ENCODE assay signal across 13 cellular contexts in the genomic region with DNA sequence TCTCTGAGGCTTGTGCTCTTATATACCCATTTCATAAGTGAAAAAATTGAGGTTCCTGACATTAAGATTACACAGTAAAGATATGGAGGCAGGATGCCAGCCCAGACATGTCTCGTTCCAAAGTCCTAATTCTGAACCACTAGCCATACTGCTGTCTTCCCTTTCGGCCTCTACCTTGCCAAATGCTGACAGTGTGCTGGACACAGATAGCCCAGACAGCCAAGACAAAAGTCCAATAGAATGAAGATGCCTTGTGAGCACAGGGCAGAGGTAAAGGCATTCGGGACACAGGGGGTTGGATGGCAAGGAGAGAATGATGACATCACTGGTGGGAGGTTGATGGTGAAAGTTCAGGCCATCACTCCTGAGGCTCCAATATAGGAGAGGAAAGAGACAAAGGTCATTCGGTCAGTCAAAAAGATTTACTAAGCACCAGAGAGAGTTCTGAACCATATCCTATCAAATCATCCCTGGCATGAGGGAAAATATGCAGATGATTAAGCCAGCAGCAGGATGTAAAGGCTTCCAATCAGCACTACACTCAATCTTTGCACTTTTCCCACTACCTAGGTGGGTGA.
DNase-seq lines count a peak whose midpoint lies in the region; ATAC-seq and TF ChIP-seq lines count a peak whose summit lies in the region.
"Had no signal": no experiment of that assay in that cellular context is flagged by ENCODE, and none has a peak within 500 bp of the region (broad histone marks: within the 10 kb centered on the region; RNA-seq: fewer than 3 reads in every experiment).

No MANE protein-coding gene starts in this region.

- no peak overlapping the region for H3K18ac ChIP-seq in mesendoderm (ENCODE audit: low read length)

- no peaks in the 10 kb centered on the region for H3K79me2 ChIP-seq in mesendoderm (ENCODE audit: control insufficient read depth, insufficient read depth, low read length)

- intact Hi-C loops in colonic mucosa (cut with DNase I): no loop called here

- no peak for ATAC-seq in activated T-cell treated with anti-CD3 and anti-CD28 coated beads, Interleukin-2, amount 50 U/mL, for 72 hours (replicated peaks in 1 of 2)
- ATAC-seq: left lobe of liver; stimulated activated memory B cell treated with anti-CD40 and anti-IgM and Interleukin-4, amounts not matched to agents 10 μg/mL and 1 μg/mL and 100 μg/mL, for 72 hours had no signal

- peak overlapping the region; percentile 73 for H3K27ac Mint-ChIP-seq in activated T-cell treated with anti-CD3 and anti-CD28 coated beads, Interleukin-2, amount 50 U/mL, for 24 hours
- no peak overlapping the region for H3K27ac Mint-ChIP-seq in activated T-cell treated with anti-CD3 and anti-CD28 coated beads, Interleukin-2, amount 50 U/mL, for 72 hours
- H3K27ac Mint-ChIP-seq in mesothelial cell of epicardium (peak overlapping the region; percentile 97), type B pancreatic cell (peak overlapping the region; percentile 87)

- peaks cover 75% of the 10 kb centered on the region for H3K4me1 Mint-ChIP-seq in activated T-cell treated with anti-CD3 and anti-CD28 coated beads, Interleukin-2, amount 50 U/mL, for 24 hours (ENCODE audit: low read depth)
- peaks cover 63% of the 10 kb centered on the region for H3K4me1 Mint-ChIP-seq in activated T-cell treated with anti-CD3 and anti-CD28 coated beads, Interleukin-2, amount 50 U/mL, for 72 hours (ENCODE audit: low read depth)
- H3K4me1 Mint-ChIP-seq in mesothelial cell of epicardium: peaks cover 77% of the 10 kb centered on the region
- H3K4me1 Mint-ChIP-seq in type B pancreatic cell (ENCODE audit: unreplicated experiment): peaks cover 56% of the 10 kb centered on the region

- WGBS in mesendoderm (ENCODE audit: extremely low coverage, insufficient coverage, low lambda C conversion rate): no CpG with 5 or more reads among the region's 4 CpGs

- H3K4me1 ChIP-seq in colonic mucosa (peaks cover 8% of the 10 kb centered on the region), mesendoderm (ENCODE audit: control insufficient read depth, low read depth, low read length) (peaks cover 4% of the 10 kb centered on the region)

- H3K9ac ChIP-seq in colonic mucosa (ENCODE audit: low read depth in 2 of 2, low read length in 2 of 2) (peak overlapping the region in 1 of 2 donors; percentile 70), mesendoderm (ENCODE audit: low read length) (no peak overlapping the region)

- H4K5ac ChIP-seq in mesendoderm (ENCODE audit: low read length): no peak overlapping the region

- no peaks in the 10 kb centered on the region for H3K9me3 ChIP-seq in colonic mucosa

- TF ChIP-seq CTCF in colonic mucosa (IDR thresholded peaks at IDR 0.05): no peak
- TF ChIP-seq CTCF in mesothelial cell of epicardium (IDR thresholded peaks at IDR 0.05; ENCODE audit: unreplicated experiment): no peak
- TF ChIP-seq CTCF in type B pancreatic cell (conservative IDR thresholded peaks at IDR 0.05): no peak

- H3K4me3 ChIP-seq in colonic mucosa (no peak overlapping the region), mesendoderm (ENCODE audit: low read length) (no peak overlapping the region)

- H2AK5ac ChIP-seq in mesendoderm (ENCODE audit: low read length): no peak overlapping the region

- peaks cover 49% of the 10 kb centered on the region for H3K36me3 Mint-ChIP-seq in activated T-cell treated with anti-CD3 and anti-CD28 coated beads, Interleukin-2, amount 50 U/mL, for 24 hours (ENCODE audit: low read depth)
- H3K36me3 Mint-ChIP-seq in activated T-cell treated with anti-CD3 and anti-CD28 coated beads, Interleukin-2, amount 50 U/mL, for 72 hours (ENCODE audit: insufficient read depth in 2 of 2): peaks cover 2 to 8% of the 10 kb centered on the region in 2 donors
- H3K36me3 Mint-ChIP-seq in mesothelial cell of epicardium: peaks cover 3% of the 10 kb centered on the region
- peaks cover 15% of the 10 kb centered on the region for H3K36me3 Mint-ChIP-seq in type B pancreatic cell

- H3K36me3 ChIP-seq in colonic mucosa (no peaks in the 10 kb centered on the region), mesendoderm (ENCODE audit: control insufficient read depth, insufficient read depth, low read length) (no peaks in the 10 kb centered on the region)

- no peak overlapping the region for H3K4me2 ChIP-seq in mesendoderm (ENCODE audit: low read length)

- H3K79me1 ChIP-seq in mesendoderm (ENCODE audit: low read length): no peaks in the 10 kb centered on the region

- DNase-seq in activated T-cell treated with anti-CD3 and anti-CD28 coated beads, Interleukin-2, amount 50 U/mL, for 24 hours: no peak
- no peak for DNase-seq in activated T-cell treated with anti-CD3 and anti-CD28 coated beads, Interleukin-2, amount 50 U/mL, for 72 hours
- peak; percentile 43 for DNase-seq in colonic mucosa
- no peak for DNase-seq in mesothelial cell of epicardium (ENCODE audit: low spot score in 2 of 2, unreplicated experiment in 2 of 2)
- DNase-seq in type B pancreatic cell (ENCODE audit: extremely low spot score, unreplicated experiment): no peak
- no peak for DNase-seq in mesendoderm
- DNase-seq in stimulated activated CD4-positive, alpha-beta T cell treated with anti-CD3 and anti-CD28 coated beads, Interleukin-2, amount 100 ng/mL, for 24 hours: no peak
- DNase-seq in activated CD8-positive, alpha-beta memory T cell treated with anti-CD3 and anti-CD28 coated beads, Interleukin-2, amount 50 U/mL, for 48 hours: no peak
- DNase-seq: activated gamma-delta T cell treated with Interleukin-2 at 50 U/mL for 16 hours, NCI-H1694, OCI-M1 had no signal

- no peak overlapping the region for H3K23ac ChIP-seq in mesendoderm (ENCODE audit: low read length)

- no peak overlapping the region for H4K8ac ChIP-seq in mesendoderm (ENCODE audit: low read depth, low read length)

- peak overlapping the region; percentile 31 for H3K27ac ChIP-seq in colonic mucosa
- H3K27ac ChIP-seq in mesendoderm (ENCODE audit: low read depth, low read length): no peak overlapping the region

- H3K56ac ChIP-seq in mesendoderm (ENCODE audit: low read length): no peak overlapping the region

- H3K4ac ChIP-seq in mesendoderm (ENCODE audit: low read depth, low read length): no peak overlapping the region

- H3K9me3 Mint-ChIP-seq in activated T-cell treated with anti-CD3 and anti-CD28 coated beads, Interleukin-2, amount 50 U/mL, for 24 hours: no peaks in the 10 kb centered on the region
- no peaks in the 10 kb centered on the region for H3K9me3 Mint-ChIP-seq in activated T-cell treated with anti-CD3 and anti-CD28 coated beads, Interleukin-2, amount 50 U/mL, for 72 hours
- H3K9me3 Mint-ChIP-seq in mesothelial cell of epicardium (no peaks in the 10 kb centered on the region), type B pancreatic cell (no peaks in the 10 kb centered on the region)
- H3K9me3 Mint-ChIP-seq: stimulated activated memory B cell treated with anti-CD40 and anti-IgM and Interleukin-4, amounts not matched to agents 10 μg/mL and 1 μg/mL and 100 μg/mL, for 72 hours had no signal

- H3K27me3 ChIP-seq in colonic mucosa: no peaks in the 10 kb centered on the region
- H3K27me3 ChIP-seq in mesendoderm (ENCODE audit: insufficient read depth, low read length, poor library complexity): no peaks in the 10 kb centered on the region

- H2BK15ac ChIP-seq in mesendoderm (replicated peaks; ENCODE audit: low read depth): no peak overlapping the region

- no peak overlapping the region for H2BK5ac ChIP-seq in mesendoderm (ENCODE audit: low read length)

- no peaks in the 10 kb centered on the region for H3K27me3 Mint-ChIP-seq in activated T-cell treated with anti-CD3 and anti-CD28 coated beads, Interleukin-2, amount 50 U/mL, for 24 hours
- H3K27me3 Mint-ChIP-seq in activated T-cell treated with anti-CD3 and anti-CD28 coated beads, Interleukin-2, amount 50 U/mL, for 72 hours (ENCODE audit: low read depth): no peaks in the 10 kb centered on the region
- H3K27me3 Mint-ChIP-seq in mesothelial cell of epicardium (ENCODE audit: low read depth) (no peaks in the 10 kb centered on the region), type B pancreatic cell (no peaks in the 10 kb centered on the region)
- H3K27me3 Mint-ChIP-seq: stimulated activated memory B cell treated with anti-CD40 and anti-IgM and Interleukin-4, amounts not matched to agents 10 μg/mL and 1 μg/mL and 100 μg/mL, for 72 hours had no signal

- H2BK120ac ChIP-seq in mesendoderm (ENCODE audit: low read depth, low read length): no peak overlapping the region

- H3K4me3 Mint-ChIP-seq in activated T-cell treated with anti-CD3 and anti-CD28 coated beads, Interleukin-2, amount 50 U/mL, for 24 hours: no peak overlapping the region
- H3K4me3 Mint-ChIP-seq in activated T-cell treated with anti-CD3 and anti-CD28 coated beads, Interleukin-2, amount 50 U/mL, for 72 hours: no peak overlapping the region
- H3K4me3 Mint-ChIP-seq in mesothelial cell of epicardium (no peak overlapping the region), type B pancreatic cell (peak overlapping the region; percentile 54)
- H3K4me3 Mint-ChIP-seq: stimulated activated memory B cell treated with anti-CD40 and anti-IgM and Interleukin-4, amounts not matched to agents 10 μg/mL and 1 μg/mL and 100 μg/mL, for 72 hours had no signal
